8 cellular contexts compared by ENCODE assay signal in genomic region chr12:103956515-103957027, GRCh38. TPM values are rescaled to one million over a fixed set of nuclear protein-coding genes. Genes with fewer than 3 reads are reported as not detected.
DNase-seq lines count a peak whose midpoint lies in the region; ATAC-seq and TF ChIP-seq lines count a peak whose summit lies in the region.

No MANE protein-coding gene starts in this region.

- POLR2A ChIA-PET in naive thymus-derived CD4-positive, alpha-beta T cell (lab: Charles Lee), result interaction anchor here (0.6 to 10.3 kb wide), 13 partner anchors 9 to 181 kb away, joined by 3 to 165 read pairs (median 6); partner anchors contain the start of genes HSP90B1, NFYB and TDG

- peaks cover 10% of the 10 kb centered on the region for H3K27me3 Mint-ChIP-seq in endothelial cell (ENCODE audit: unreplicated experiment)
- no peaks in the 10 kb centered on the region for H3K27me3 Mint-ChIP-seq in naive thymus-derived CD4-positive, alpha-beta T cell

- H3K9me3 ChIP-seq in naive thymus-derived CD4-positive, alpha-beta T cell (ENCODE audit: control insufficient read depth in 2 of 3, low read length in 3 of 3), result no peaks in the 10 kb centered on the region

- H3K27ac ChIP-seq in naive thymus-derived CD4-positive, alpha-beta T cell (ENCODE audit: low read depth, low read length), result peak overlapping the region; percentile 73

- intact Hi-C loops in naive thymus-derived CD4-positive, alpha-beta T cell (cut with micrococcal nuclease), result loop anchor here (1.0 to 2.0 kb wide), 13 partner anchors 9 to 1280 kb away; partner anchors contain the start of genes NT5DC3 (in 2 of the 2), TDG (in 2 of the 2), APPL2 (in 1 of the 2) and HCFC2 (in 1 of the 2)

- H3K36me3 Mint-ChIP-seq in endothelial cell (ENCODE audit: low read depth, unreplicated experiment), result peaks cover 16% of the 10 kb centered on the region
- peaks cover 0 to 21% (median 7%) of the 10 kb centered on the region in 5 donors for H3K36me3 Mint-ChIP-seq in naive thymus-derived CD4-positive, alpha-beta T cell

- ATAC-seq in HG02759 (IDR thresholded peaks at IDR 0.05; ENCODE audit: unreplicated experiment), result peak; percentile 33
- ATAC-seq in naive thymus-derived CD4-positive, alpha-beta T cell, result no peak

- H3K4me3 ChIP-seq in naive thymus-derived CD4-positive, alpha-beta T cell (ENCODE audit: low read length), result peak overlapping the region; percentile 91

- H3K4me3 Mint-ChIP-seq in endothelial cell (ENCODE audit: unreplicated experiment), result peak overlapping the region; percentile 94
- peak overlapping the region; percentile 95 to 100 (median 99) for H3K4me3 Mint-ChIP-seq in naive thymus-derived CD4-positive, alpha-beta T cell

- H3K36me3 ChIP-seq in naive thymus-derived CD4-positive, alpha-beta T cell (ENCODE audit: control insufficient read depth in 2 of 3, insufficient read depth in 3 of 3, low read length in 3 of 3), result peaks cover 0 to 22% (median 0%) of the 10 kb centered on the region in 3 experiments

- peak; percentile 39 for DNase-seq in NCI-H526 treated with DMSO at 0.1 percent for 48 hours (lab: John Stamatoyannopoulos, UW)
- no peak for DNase-seq in NCI-H526 (lab: John Stamatoyannopoulos, UW)
- peak; percentile 41 for DNase-seq in RKO (ENCODE audit: low spot score)
- DNase-seq in endothelial cell (ENCODE audit: low spot score), result no peak
- DNase-seq in naive thymus-derived CD4-positive, alpha-beta T cell, result peak in 3 of 9 donors; percentile 4 to 7 (median 5)
- DNase-seq in UCSD-AML1 (lab: John Stamatoyannopoulos, UW; ENCODE audit: unreplicated experiment), result no peak
- DNase-seq in HuH-7.5 (ENCODE audit: low spot score), result no peak

- H3K9me3 Mint-ChIP-seq in endothelial cell (ENCODE audit: unreplicated experiment), result no peaks in the 10 kb centered on the region
- H3K9me3 Mint-ChIP-seq in naive thymus-derived CD4-positive, alpha-beta T cell, result peaks cover 0 to 1% (median 0%) of the 10 kb centered on the region in 11 donors

- H3K27ac Mint-ChIP-seq in endothelial cell (ENCODE audit: unreplicated experiment), result peak overlapping the region; percentile 95
- peak overlapping the region; percentile 93 to 99 (median 98) for H3K27ac Mint-ChIP-seq in naive thymus-derived CD4-positive, alpha-beta T cell

- no peak for TF ChIP-seq CTCF in endothelial cell (IDR thresholded peaks at IDR 0.05; ENCODE audit: unreplicated experiment)

- CTCF ChIA-PET in naive thymus-derived CD4-positive, alpha-beta T cell (lab: Charles Lee), result interaction anchor here (1.0 to 2.3 kb wide), 4 partner anchors 9 to 76 kb away, joined by 3 to 11 read pairs (median 4); partner anchors contain the start of gene TDG

- H3K4me1 Mint-ChIP-seq in endothelial cell (ENCODE audit: unreplicated experiment), result peaks cover 16% of the 10 kb centered on the region
- peaks cover 25 to 58% (median 43%) of the 10 kb centered on the region in 7 donors for H3K4me1 Mint-ChIP-seq in naive thymus-derived CD4-positive, alpha-beta T cell

- peaks cover 13 to 17% of the 10 kb centered on the region in 2 donors for H3K4me1 ChIP-seq in naive thymus-derived CD4-positive, alpha-beta T cell (ENCODE audit: control insufficient read depth in 2 of 2, insufficient read depth in 2 of 2, low read length in 2 of 2)

- no peaks in the 10 kb centered on the region for H3K27me3 ChIP-seq in naive thymus-derived CD4-positive, alpha-beta T cell (ENCODE audit: control insufficient read depth in 2 of 2, insufficient read depth in 2 of 2, low read length in 2 of 2)

RNA-seq across cellular contexts. Expression of gene TDG, which starts 9.1 kb away (rescaled TPM):
- 28.6 TPM for total RNA-seq in endothelial cell (ENCODE audit: unreplicated experiment)
- total RNA-seq in naive thymus-derived CD4-positive, alpha-beta T cell, result 10 to 100 TPM; 21.5 to 43.0 (median 35.5) TPM
- 10 to 100 TPM; 15.4 to 17.2 TPM for polyA plus RNA-seq in naive thymus-derived CD4-positive, alpha-beta T cell

RNA-seq across cellular contexts. Expression of gene HSP90B1, which starts 26.4 kb away (rescaled TPM):
- 729 TPM for total RNA-seq in endothelial cell (ENCODE audit: unreplicated experiment)
- 100 to 1,000 TPM; 226 to 461 (median 436) TPM for total RNA-seq in naive thymus-derived CD4-positive, alpha-beta T cell
- 100 to 1,000 TPM; 184 to 230 TPM for polyA plus RNA-seq in naive thymus-derived CD4-positive, alpha-beta T cell

Comparison
In these comparisons a context has a peak if more than half of its experiments do, and no peak if none do; other contexts are left out.
1. DNase-seq: peak in NCI-H526 treated with DMSO at 0.1 percent for 48 hours (single experiment) and RKO (single experiment); none in NCI-H526 (0 of 2), endothelial cell (single experiment), UCSD-AML1 (single experiment) and HuH-7.5 (single experiment).